In genomic region chr1:183633676-183634343, GRCh38 we compare ENCODE assay signal across 8 cellular contexts. TPM values are rescaled to one million over a fixed set of nuclear protein-coding genes. Genes with fewer than 3 reads are reported as not detected.
A peak's percentile ranks its signal among the peaks of the same experiment; 100 is the strongest.
DNase-seq lines count a peak whose midpoint lies in the region; ATAC-seq and TF ChIP-seq lines count a peak whose summit lies in the region.

No MANE protein-coding gene starts in this region.

- peaks cover 0 to 18% (median 7%) of the 10 kb centered on the region in 4 donors for H3K36me3 ChIP-seq in transverse colon

- in situ Hi-C loops in transverse colon (cut with MboI; ENCODE audit: low pct_ligation_motif_present in 1 of 4, low pct_unique_long_range_greater_than_20kb in 1 of 4, low sequenced_read_pairs in 3 of 4) = loop anchor here in 2 of 4 donors (10.0 to 25.0 kb wide), 2 partner anchors 159 to 172 kb away; partner anchors contain the start of gene SMG7 (in 2 of the 2)

- peak; percentile 33 for TF ChIP-seq POLR2A in transverse colon (IDR thresholded peaks at IDR 0.05)

- TF ChIP-seq CTCF in chondrocyte (IDR thresholded peaks at IDR 0.05) = peak; percentile 83
- TF ChIP-seq CTCF in transverse colon (IDR thresholded peaks at IDR 0.05) = peak; percentile 40 to 78 (median 51)

- peak overlapping the region; percentile 94 to 99 (median 96) for H3K27ac ChIP-seq in transverse colon

- H3K27me3 Mint-ChIP-seq in chondrocyte (ENCODE audit: low read depth) (no peaks in the 10 kb centered on the region), memory B cell (no peaks in the 10 kb centered on the region)

- peak; percentile 26 for DNase-seq in activated CD4-positive, alpha-beta T cell treated with anti-CD3 and anti-CD28 coated beads for 48 hours
- no peak for DNase-seq in activated CD4-positive, alpha-beta T cell treated with anti-CD3 and anti-CD28 coated beads, Interleukin-2, amount 50 U/mL, for 4 hours
- DNase-seq in HT1080 (ENCODE audit: low read depth) (peak; percentile 90), RPMI8226 (peak; percentile 74), chondrocyte (ENCODE audit: low spot score) (no peak), memory B cell (ENCODE audit: low spot score in 2 of 2) (peak in 1 of 2 donors; percentile 23), transverse colon (no peak)

- H3K4me1 Mint-ChIP-seq in chondrocyte (ENCODE audit: low read depth) = peaks cover 56% of the 10 kb centered on the region
- peaks cover 27% of the 10 kb centered on the region for H3K4me1 Mint-ChIP-seq in memory B cell

- TF ChIP-seq EP300 in transverse colon (IDR thresholded peaks at IDR 0.05; ENCODE audit: low read depth) = no peak

- H3K36me3 Mint-ChIP-seq in chondrocyte (ENCODE audit: low read depth) (peaks cover 20% of the 10 kb centered on the region), memory B cell (peaks cover 11% of the 10 kb centered on the region)

- H3K9me3 Mint-ChIP-seq in chondrocyte (ENCODE audit: low read depth) (no peaks in the 10 kb centered on the region), memory B cell (no peaks in the 10 kb centered on the region)

- WGBS in transverse colon (ENCODE audit: low coverage in 1 of 2), 2 donors = 0 to 10% methylated on average over 1 of the region's 1 CpG

- H3K9me3 ChIP-seq in transverse colon = no peaks in the 10 kb centered on the region

- peak overlapping the region; percentile 99 for H3K4me3 Mint-ChIP-seq in chondrocyte (ENCODE audit: unreplicated experiment)
- peak overlapping the region; percentile 99 for H3K4me3 Mint-ChIP-seq in memory B cell

- intact Hi-C loops in transverse colon (cut with DNase I; ENCODE audit: low total_unique reads) = no loop called here

- ATAC-seq in GM21360 (IDR thresholded peaks at IDR 0.05; ENCODE audit: unreplicated experiment) (peak; percentile 46), memory B cell (ENCODE audit: low read depth) (peak; percentile 45)

- H3K4me3 ChIP-seq in transverse colon = peak overlapping the region; percentile 86 to 98 (median 96)

- H3K4me1 ChIP-seq in transverse colon = peaks cover 9 to 62% (median 36%) of the 10 kb centered on the region in 4 donors

- H3K27ac Mint-ChIP-seq in chondrocyte (ENCODE audit: unreplicated experiment) (peak overlapping the region; percentile 100), memory B cell (peak overlapping the region; percentile 91)

- no peaks in the 10 kb centered on the region for H3K27me3 ChIP-seq in transverse colon

RNA-seq across cellular contexts. Expression of gene ARPC5, which starts 1.8 kb away (rescaled TPM):
- total RNA-seq in HT1080 (2014; rRNA removed; shearing (Covaris generic)) = 279 and 293 TPM in 2 replicates
- 214 and 242 TPM in 2 replicates for polyA plus RNA-seq in HT1080 (2015; cell fraction: cytosol; rRNA removed)
- polyA plus RNA-seq in HT1080 (2015; cell fraction: nucleus; rRNA removed) = 106 and 109 TPM in 2 replicates
- total RNA-seq in chondrocyte = 144 to 193 TPM (median 192 TPM) in 3 replicates
- 100 to 1,000 TPM in 1 of 4 donors, 10 to 100 TPM in 3; 22.7 to 123 (median 74.1) TPM for total RNA-seq in transverse colon

RNA-seq across cellular contexts. Expression of gene APOBEC4, which starts 19.3 kb away (rescaled TPM):
- total RNA-seq in HT1080 (2014; rRNA removed; shearing (Covaris generic)) = not detected in 2 replicates
- not detected in 2 replicates for polyA plus RNA-seq in HT1080 (2015; cell fraction: cytosol; rRNA removed)
- not detected in 2 replicates for polyA plus RNA-seq in HT1080 (2015; cell fraction: nucleus; rRNA removed)
- total RNA-seq in chondrocyte (not detected in 3 replicates), transverse colon (under 1 TPM in 1 of 4 donors, not detected in 3; 0.14 TPM)

RNA-seq across cellular contexts. Expression of gene NCF2, which starts 43.6 kb away (rescaled TPM):
- total RNA-seq in HT1080 (2014; rRNA removed; shearing (Covaris generic)) = 4.4 and 5.4 TPM in 2 replicates
- polyA plus RNA-seq in HT1080 (2015; cell fraction: cytosol; rRNA removed) = 12.9 and 13.3 TPM in 2 replicates
- 8.4 and 17.5 TPM in 2 replicates for polyA plus RNA-seq in HT1080 (2015; cell fraction: nucleus; rRNA removed)
- 1.2 to 3.2 TPM (median 2.7 TPM) in 3 replicates for total RNA-seq in chondrocyte
- 10 to 100 TPM in 1 of 4 donors, 1 to 10 TPM in 3; 3.8 to 12.7 (median 5.6) TPM for total RNA-seq in transverse colon

Comparison
In these comparisons a context has a peak if more than half of its experiments do, and no peak if none do; other contexts are left out.
1. DNase-seq: peak in activated CD4-positive, alpha-beta T cell treated with anti-CD3 and anti-CD28 coated beads for 48 hours (single experiment), HT1080 (single experiment) and RPMI8226 (single experiment); none in activated CD4-positive, alpha-beta T cell treated with anti-CD3 and anti-CD28 coated beads, Interleukin-2, amount 50 U/mL, for 4 hours (0 of 2), chondrocyte (single experiment) and transverse colon (single experiment).